In the genomic region with DNA sequence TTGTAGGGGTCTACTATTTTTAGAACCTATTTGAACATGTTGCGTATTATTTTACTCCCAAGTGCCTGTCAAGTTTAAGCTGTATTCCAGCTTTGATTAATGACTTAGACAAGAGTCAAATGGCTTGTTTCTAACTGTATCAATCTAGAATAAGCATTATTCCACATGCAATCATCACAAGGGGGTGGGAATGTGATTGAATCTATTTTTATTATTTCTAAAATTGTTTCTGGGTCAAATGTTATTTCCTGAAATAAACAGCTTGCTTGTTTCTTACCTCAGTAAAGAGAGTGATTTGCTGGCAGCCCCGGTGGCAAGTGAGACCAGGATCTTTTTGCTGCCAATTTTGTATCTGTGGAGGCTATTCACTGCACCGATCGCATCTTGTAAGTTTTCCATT, we compare ENCODE assay signal across 14 cellular contexts.
"Had no signal": no experiment of that assay in that cellular context is flagged by ENCODE, and none has a peak within 500 bp of the region (broad histone marks: within the 10 kb centered on the region; RNA-seq: fewer than 3 reads in every experiment).

No MANE protein-coding gene starts in this region.

- H3K4me3 Mint-ChIP-seq: type B pancreatic cell had no signal

- DNase-seq: activated CD4-positive, alpha-beta T cell treated with anti-CD3 and anti-CD28 coated beads for 1 hour; activated CD8-positive, alpha-beta memory T cell treated with anti-CD3 and anti-CD28 coated beads for 24 hours; activated CD8-positive, alpha-beta memory T cell treated with anti-CD3 and anti-CD28 coated beads, Interleukin-2, amount 50 U/mL, for 48 hours; activated naive CD4-positive, alpha-beta T cell treated with anti-CD3 and anti-CD28 coated beads, Interleukin-2, amount 50 U/mL, for 16 hours; amniotic stem cell; dermis blood vessel endothelial cell; effector memory CD4-positive, alpha-beta T cell; midbrain; SK-N-SH; stomach; T-helper 1 cell; T-helper 9 cell; testis had no signal

- H3K27ac Mint-ChIP-seq: type B pancreatic cell had no signal

- H3K9me3 Mint-ChIP-seq: type B pancreatic cell had no signal

- H3K27me3 Mint-ChIP-seq: type B pancreatic cell had no signal
